In the genomic region with DNA sequence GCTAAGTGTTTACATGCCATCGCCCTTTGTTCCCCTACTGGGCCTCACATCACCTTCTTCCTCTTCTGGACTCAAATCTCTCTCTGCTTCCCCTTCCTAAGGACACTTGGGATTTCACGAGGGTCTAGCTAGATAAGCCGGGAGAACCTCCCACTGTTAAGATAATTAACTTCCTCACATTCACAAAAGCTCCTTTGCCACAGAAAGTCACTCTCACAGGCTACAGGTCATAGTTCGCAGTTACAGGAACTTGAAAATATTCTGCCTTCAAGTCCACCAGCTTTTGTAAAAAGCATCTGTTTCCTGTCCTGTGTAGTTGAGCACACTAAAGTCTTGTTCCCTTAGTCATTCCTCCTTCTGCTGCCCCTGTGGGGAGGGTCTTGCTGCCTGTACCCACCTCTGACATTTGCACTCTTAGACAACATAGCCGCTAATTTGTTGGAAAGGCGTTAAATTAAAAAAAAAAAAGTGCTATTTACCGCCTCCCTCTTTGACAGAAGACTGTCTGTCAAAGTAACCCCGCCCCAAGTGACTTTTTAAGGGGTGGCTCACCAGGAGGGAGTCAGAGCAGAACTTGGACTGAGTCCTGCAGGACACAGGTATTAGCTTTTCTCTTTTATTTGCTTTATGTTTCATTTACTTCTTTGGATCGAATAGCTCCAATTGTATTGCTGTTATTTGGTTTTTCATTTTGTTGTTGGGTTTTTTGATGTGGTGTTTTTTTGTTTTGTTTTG, we compare ENCODE assay signal across 9 cellular contexts. TPM values are rescaled to one million over a fixed set of nuclear protein-coding genes. Genes with fewer than 3 reads are reported as not detected.
DNase-seq lines count a peak whose midpoint lies in the region; ATAC-seq and TF ChIP-seq lines count a peak whose summit lies in the region.
"Had no signal": no experiment of that assay in that cellular context is flagged by ENCODE, and none has a peak within 500 bp of the region (broad histone marks: within the 10 kb centered on the region; RNA-seq: fewer than 3 reads in every experiment).

No MANE protein-coding gene starts in this region.

- intact Hi-C loops in uterus (cut with DNase I; ENCODE audit: low total_unique reads) = no loop called here

- no peaks in the 10 kb centered on the region for H3K9me3 Mint-ChIP-seq in activated naive CD4-positive, alpha-beta T cell treated with anti-CD3 and anti-CD28 coated beads, Interleukin-2, amount 50 U/mL, for 72 hours

- DNase-seq in NCI-H82 (lab: John Stamatoyannopoulos, UW) (peak; percentile 24), NCI-H82 treated with DMSO at 0.1 percent for 48 hours (lab: John Stamatoyannopoulos, UW; ENCODE audit: unreplicated experiment) (no peak), RPMI8226 (peak; percentile 84), uterus (no peak), WERI-Rb-1 (no peak), NCI-H446 treated with DMSO at 0.1 percent for 48 hours (lab: John Stamatoyannopoulos, UW) (no peak)
- peak; percentile 68 to 84 for DNase-seq in activated naive CD4-positive, alpha-beta T cell treated with anti-CD3 and anti-CD28 coated beads, Interleukin-2, amount 50 U/mL, for 72 hours (ENCODE audit: low spot score in 2 of 2)

- H3K4me1 ChIP-seq in mucosa of rectum (ENCODE audit: control insufficient read depth in 2 of 2, insufficient read depth in 2 of 2, low read length in 2 of 2) = peaks cover 3% of the 10 kb centered on the region in 2 donors
- H3K4me1 ChIP-seq in uterus = no peaks in the 10 kb centered on the region

- peak overlapping the region; percentile 12 to 68 for H3K9ac ChIP-seq in mucosa of rectum (ENCODE audit: low read depth in 1 of 2, low read length in 2 of 2)

- TF ChIP-seq CTCF in uterus (IDR thresholded peaks at IDR 0.05) = no peak
- TF ChIP-seq CTCF in WERI-Rb-1 (IDR thresholded peaks at IDR 0.05; ENCODE audit: low read depth, low read length) = no peak

- peak; percentile 80 to 81 for ATAC-seq in activated naive CD4-positive, alpha-beta T cell treated with anti-CD3 and anti-CD28 coated beads, Interleukin-2, amount 50 U/mL, for 72 hours

- H3K27me3 ChIP-seq in mucosa of rectum (ENCODE audit: control insufficient read depth in 2 of 2, insufficient read depth in 2 of 2, low read length in 2 of 2) = peaks cover 4 to 10% of the 10 kb centered on the region in 2 donors
- H3K27me3 ChIP-seq in uterus = no peaks in the 10 kb centered on the region
- H3K27me3 ChIP-seq in WERI-Rb-1 (ENCODE audit: insufficient read depth, low read depth, severe bottlenecking) = no peaks in the 10 kb centered on the region

- H3K4me3 ChIP-seq in mucosa of rectum (ENCODE audit: low read length in 2 of 2) = peak overlapping the region; percentile 28 to 70
- no peak overlapping the region for H3K4me3 ChIP-seq in uterus
- no peak overlapping the region for H3K4me3 ChIP-seq in WERI-Rb-1 (ENCODE audit: low read depth, low read length)

- H3K9me3 ChIP-seq in mucosa of rectum (ENCODE audit: control insufficient read depth in 2 of 2, low read length in 2 of 2) (no peaks in the 10 kb centered on the region), uterus (no peaks in the 10 kb centered on the region), WERI-Rb-1 (ENCODE audit: severe bottlenecking) (peaks cover 7% of the 10 kb centered on the region)

- H3K27ac ChIP-seq in mucosa of rectum (ENCODE audit: low read depth in 2 of 2, low read length in 2 of 2) (peak overlapping the region; percentile 58 to 82), uterus (peak overlapping the region; percentile 24 to 59), WERI-Rb-1 (no peak overlapping the region)
- H3K27ac ChIP-seq: 22Rv1 had no signal

- TF ChIP-seq POLR2A in uterus (IDR thresholded peaks at IDR 0.05) = no peak

- H3K36me3 Mint-ChIP-seq in activated naive CD4-positive, alpha-beta T cell treated with anti-CD3 and anti-CD28 coated beads, Interleukin-2, amount 50 U/mL, for 72 hours = peaks cover 36 to 46% of the 10 kb centered on the region in 2 donors

- peak overlapping the region; percentile 95 to 99 for H3K27ac Mint-ChIP-seq in activated naive CD4-positive, alpha-beta T cell treated with anti-CD3 and anti-CD28 coated beads, Interleukin-2, amount 50 U/mL, for 72 hours

- no peaks in the 10 kb centered on the region for H3K36me3 ChIP-seq in mucosa of rectum (ENCODE audit: control insufficient read depth in 2 of 2, insufficient read depth in 2 of 2, low read length in 2 of 2)
- H3K36me3 ChIP-seq in uterus = no peaks in the 10 kb centered on the region
- no peaks in the 10 kb centered on the region for H3K36me3 ChIP-seq in WERI-Rb-1

RNA-seq across cellular contexts. Expression of gene CEACAM21, which starts 26.8 kb away (rescaled TPM):
- 10 to 100 TPM; 24.7 to 40.7 TPM for total RNA-seq in activated naive CD4-positive, alpha-beta T cell treated with anti-CD3 and anti-CD28 coated beads, Interleukin-2, amount 50 U/mL, for 72 hours
- 1 to 10 TPM in 3 of 4 donors, not detected in 1; 1.1 to 2.8 (median 2.6) TPM for total RNA-seq in uterus

Comparison
In these comparisons a context has a peak if more than half of its experiments do, and no peak if none do; other contexts are left out.
1. DNase-seq: peak in NCI-H82 (single experiment), RPMI8226 (single experiment) and activated naive CD4-positive, alpha-beta T cell treated with anti-CD3 and anti-CD28 coated beads, Interleukin-2, amount 50 U/mL, for 72 hours (2 of 2); none in NCI-H82 treated with DMSO at 0.1 percent for 48 hours (single experiment), uterus (0 of 2), WERI-Rb-1 (single experiment) and NCI-H446 treated with DMSO at 0.1 percent for 48 hours (single experiment).
2. H3K4me3 ChIP-seq: peak in mucosa of rectum (2 of 2); none in uterus (0 of 2) and WERI-Rb-1 (single experiment).
3. RNA of gene CEACAM21, which starts 26.8 kb away (total RNA-seq): 24.7 to 40.7 TPM in activated naive CD4-positive, alpha-beta T cell treated with anti-CD3 and anti-CD28 coated beads, Interleukin-2, amount 50 U/mL, for 72 hours; 1.1 to 2.8 TPM in uterus; every median in the first group is over 4 times any median in the second.